Comparison of ENCODE assay signal across 1 cellular context in genomic region chrX:153746359-153746758, GRCh38.
TF ChIP-seq lines count a peak whose summit lies in the region.

No MANE protein-coding gene starts in this region.

TF ChIP-seq in K562, 482 proteins besides CTCF, POLR2A, EP300 and RAD21:
- TF ChIP-seq, protein P1, sequence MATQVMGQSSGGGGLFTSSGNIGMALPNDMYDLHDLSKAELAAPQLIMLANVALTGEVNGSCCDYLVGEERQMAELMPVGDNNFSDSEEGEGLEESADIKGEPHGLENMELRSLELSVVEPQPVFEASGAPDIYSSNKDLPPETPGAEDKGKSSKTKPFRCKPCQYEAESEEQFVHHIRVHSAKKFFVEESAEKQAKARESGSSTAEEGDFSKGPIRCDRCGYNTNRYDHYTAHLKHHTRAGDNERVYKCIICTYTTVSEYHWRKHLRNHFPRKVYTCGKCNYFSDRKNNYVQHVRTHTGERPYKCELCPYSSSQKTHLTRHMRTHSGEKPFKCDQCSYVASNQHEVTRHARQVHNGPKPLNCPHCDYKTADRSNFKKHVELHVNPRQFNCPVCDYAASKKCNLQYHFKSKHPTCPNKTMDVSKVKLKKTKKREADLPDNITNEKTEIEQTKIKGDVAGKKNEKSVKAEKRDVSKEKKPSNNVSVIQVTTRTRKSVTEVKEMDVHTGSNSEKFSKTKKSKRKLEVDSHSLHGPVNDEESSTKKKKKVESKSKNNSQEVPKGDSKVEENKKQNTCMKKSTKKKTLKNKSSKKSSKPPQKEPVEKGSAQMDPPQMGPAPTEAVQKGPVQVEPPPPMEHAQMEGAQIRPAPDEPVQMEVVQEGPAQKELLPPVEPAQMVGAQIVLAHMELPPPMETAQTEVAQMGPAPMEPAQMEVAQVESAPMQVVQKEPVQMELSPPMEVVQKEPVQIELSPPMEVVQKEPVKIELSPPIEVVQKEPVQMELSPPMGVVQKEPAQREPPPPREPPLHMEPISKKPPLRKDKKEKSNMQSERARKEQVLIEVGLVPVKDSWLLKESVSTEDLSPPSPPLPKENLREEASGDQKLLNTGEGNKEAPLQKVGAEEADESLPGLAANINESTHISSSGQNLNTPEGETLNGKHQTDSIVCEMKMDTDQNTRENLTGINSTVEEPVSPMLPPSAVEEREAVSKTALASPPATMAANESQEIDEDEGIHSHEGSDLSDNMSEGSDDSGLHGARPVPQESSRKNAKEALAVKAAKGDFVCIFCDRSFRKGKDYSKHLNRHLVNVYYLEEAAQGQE (CRISPR knock-in tag; IDR thresholded peaks at IDR 0.05; ENCODE audit: low read depth): no peak
- TF ChIP-seq DIDO1 (tag; IDR thresholded peaks at IDR 0.05; ENCODE audit: low read depth): no peak
- no peak for TF ChIP-seq SNIP1 (IDR thresholded peaks at IDR 0.05; ENCODE audit: low read depth)
- TF ChIP-seq, protein P2, sequence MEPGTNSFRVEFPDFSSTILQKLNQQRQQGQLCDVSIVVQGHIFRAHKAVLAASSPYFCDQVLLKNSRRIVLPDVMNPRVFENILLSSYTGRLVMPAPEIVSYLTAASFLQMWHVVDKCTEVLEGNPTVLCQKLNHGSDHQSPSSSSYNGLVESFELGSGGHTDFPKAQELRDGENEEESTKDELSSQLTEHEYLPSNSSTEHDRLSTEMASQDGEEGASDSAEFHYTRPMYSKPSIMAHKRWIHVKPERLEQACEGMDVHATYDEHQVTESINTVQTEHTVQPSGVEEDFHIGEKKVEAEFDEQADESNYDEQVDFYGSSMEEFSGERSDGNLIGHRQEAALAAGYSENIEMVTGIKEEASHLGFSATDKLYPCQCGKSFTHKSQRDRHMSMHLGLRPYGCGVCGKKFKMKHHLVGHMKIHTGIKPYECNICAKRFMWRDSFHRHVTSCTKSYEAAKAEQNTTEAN (CRISPR knock-in tag; IDR thresholded peaks at IDR 0.05): no peak
- no peak for TF ChIP-seq ETV6 (IDR thresholded peaks at IDR 0.05; ENCODE audit: borderline replicate concordance in 1 of 2, low read depth in 2 of 2, low read length in 1 of 2)
- TF ChIP-seq ETV6 (CRISPR knock-in tag; IDR thresholded peaks at IDR 0.05; ENCODE audit: borderline replicate concordance): no peak
- TF ChIP-seq ETS2 (tag; IDR thresholded peaks at IDR 0.05; ENCODE audit: borderline replicate concordance, poor library complexity, severe bottlenecking): no peak
- no peak for TF ChIP-seq ZNF507 (tag; conservative IDR thresholded peaks at IDR 0.05)
- no peak for TF ChIP-seq ATF3 (IDR thresholded peaks at IDR 0.05)
- TF ChIP-seq ATF3 (CRISPR knock-in tag; conservative IDR thresholded peaks at IDR 0.05): no peak
- TF ChIP-seq MIER1 (IDR thresholded peaks at IDR 0.05; ENCODE audit: low read depth): no peak
- TF ChIP-seq CUX1 (CRISPR knock-in tag; IDR thresholded peaks at IDR 0.05): peak; percentile 100
- TF ChIP-seq RBM17 (IDR thresholded peaks at IDR 0.05; ENCODE audit: borderline replicate concordance, low read depth, low read length): no peak
- TF ChIP-seq FUS (optimal IDR thresholded peaks at IDR 0.05; ENCODE audit: low read depth, low read length): no peak
- TF ChIP-seq YY1 (IDR thresholded peaks at IDR 0.05; ENCODE audit: borderline replicate concordance in 1 of 3, control insufficient read depth in 1 of 3, extremely low read depth in 1 of 3, insufficient read depth in 3 of 3, insufficient read length in 1 of 3, insufficient replicate concordance in 2 of 3, low read depth in 1 of 3, low read length in 2 of 3): no peak
- no peak for TF ChIP-seq ZNF324 (CRISPR knock-in tag; IDR thresholded peaks at IDR 0.05)
- TF ChIP-seq, protein P3, sequence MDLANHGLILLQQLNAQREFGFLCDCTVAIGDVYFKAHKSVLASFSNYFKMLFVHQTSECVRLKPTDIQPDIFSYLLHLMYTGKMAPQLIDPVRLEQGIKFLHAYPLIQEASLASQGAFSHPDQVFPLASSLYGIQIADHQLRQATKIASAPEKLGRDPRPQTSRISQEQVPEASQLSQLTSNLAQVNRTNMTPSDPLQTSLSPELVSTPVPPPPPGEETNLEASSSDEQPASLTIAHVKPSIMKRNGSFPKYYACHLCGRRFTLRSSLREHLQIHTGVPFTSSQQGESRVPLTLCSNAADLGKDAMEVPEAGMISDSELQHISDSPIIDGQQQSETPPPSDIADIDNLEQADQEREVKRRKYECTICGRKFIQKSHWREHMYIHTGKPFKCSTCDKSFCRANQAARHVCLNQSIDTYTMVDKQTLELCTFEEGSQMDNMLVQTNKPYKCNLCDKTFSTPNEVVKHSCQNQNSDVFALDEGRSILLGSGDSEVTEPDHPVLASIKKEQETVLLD (IDR thresholded peaks at IDR 0.05): 0 out of 2 replicates have a peak, but pooled peaks have one; percentile 56
